In genomic region chr12:117054279-117054678, GRCh38 we compare ENCODE assay signal across 16 cellular contexts. TPM values are rescaled to one million over a fixed set of nuclear protein-coding genes. Genes with fewer than 3 reads are reported as not detected.
"Had no signal": no experiment of that assay in that cellular context is flagged by ENCODE, and none has a peak within 500 bp of the region (broad histone marks: within the 10 kb centered on the region; RNA-seq: fewer than 3 reads in every experiment).

No MANE protein-coding gene starts in this region.

- H3K9me3 Mint-ChIP-seq: activated naive CD4-positive, alpha-beta T cell treated with anti-CD3 and anti-CD28 coated beads, Interleukin-2, amount 50 U/mL, for 72 hours had no signal

- ATAC-seq: activated naive CD4-positive, alpha-beta T cell treated with anti-CD3 and anti-CD28 coated beads, Interleukin-2, amount 50 U/mL, for 72 hours; left lung had no signal

- H3K4me3 ChIP-seq: cardiac muscle cell, left lung, thoracic aorta, upper lobe of left lung had no signal

- H3K4me3 Mint-ChIP-seq: nephron had no signal

- H3K27ac Mint-ChIP-seq: progenitor cell of endocrine pancreas had no signal

- H3K9me3 ChIP-seq: left lung, SK-N-SH, thoracic aorta, upper lobe of left lung had no signal

- H3K36me3 Mint-ChIP-seq: activated naive CD4-positive, alpha-beta T cell treated with anti-CD3 and anti-CD28 coated beads, Interleukin-2, amount 50 U/mL, for 72 hours had no signal

- H3K4me2 ChIP-seq: SK-N-SH had no signal

- H3K27ac ChIP-seq: left lung, thoracic aorta, upper lobe of left lung had no signal

- H3K27me3 ChIP-seq: cardiac muscle cell, left lung, upper lobe of left lung had no signal

- H3K4me1 ChIP-seq: upper lobe of left lung had no signal

- DNase-seq: activated CD4-positive, alpha-beta T cell treated with anti-CD3 and anti-CD28 coated beads, Interleukin-2, amount 50 U/mL, for 1 hour; activated gamma-delta T cell treated with Interleukin-2 at 50 U/mL for 16 hours; amniotic stem cell; foreskin fibroblast; kidney; mammary epithelial cell; midbrain; SK-N-SH; upper lobe of left lung had no signal

- H3K9ac ChIP-seq: SK-N-SH had no signal

- H3K9me2 ChIP-seq: SK-N-SH had no signal

- H3K36me3 ChIP-seq: cardiac muscle cell, left lung, thoracic aorta, upper lobe of left lung had no signal

RNA-seq across cellular contexts. Expression of gene TESC, which starts 44.9 kb away (rescaled TPM):
- total RNA-seq: osteoblast had no signal
- polyA plus RNA-seq: mammary epithelial cell had no signal
